ENCODE assay signal across 33 cellular contexts in the genomic region with DNA sequence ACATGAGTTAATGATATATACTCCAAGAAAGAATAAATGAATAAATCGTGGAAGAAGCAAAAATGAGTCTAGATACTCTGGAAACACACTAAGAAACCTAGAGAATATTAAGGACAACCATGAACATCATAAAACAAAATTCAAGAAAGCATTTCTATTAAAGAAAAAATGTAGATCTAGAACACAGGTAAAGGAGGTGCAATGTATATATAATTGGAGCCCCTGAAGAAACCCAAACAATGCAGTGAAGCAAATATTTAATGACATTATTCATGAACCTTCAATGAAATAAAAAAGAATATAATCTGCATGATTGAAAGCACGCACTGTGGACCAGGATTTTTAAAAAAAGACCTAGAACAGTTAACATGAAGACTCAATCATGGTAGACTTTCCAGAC.
"Had no signal": no experiment of that assay in that cellular context is flagged by ENCODE, and none has a peak within 500 bp of the region (broad histone marks: within the 10 kb centered on the region; RNA-seq: fewer than 3 reads in every experiment).

No MANE protein-coding gene starts in this region.

- H3K27me3 ChIP-seq: adrenal gland, body of pancreas, brain microvascular endothelial cell, breast epithelium had no signal

- H3K27me3 Mint-ChIP-seq: activated B cell treated with CpG ODN at 0.5 μM for 24 hours; activated CD4-positive, alpha-beta T cell treated with anti-CD3 and anti-CD28 coated beads, Interleukin-2, amount 10 ng/mL, durations not matched to agents 24 days and 14 days; activated CD8-positive, alpha-beta T cell treated with anti-CD3 and anti-CD28 coated beads for 36 hours; activated naive CD8-positive, alpha-beta T cell treated with anti-CD3 and anti-CD28 coated beads for 36 hours; T-helper 17 cell had no signal

- ATAC-seq: activated CD8-positive, alpha-beta T cell treated with anti-CD3 and anti-CD28 coated beads for 36 hours; activated naive CD4-positive, alpha-beta T cell treated with anti-CD3 and anti-CD28 coated beads, Interleukin-2, amount 50 U/mL, for 72 hours; activated T-cell treated with anti-CD3 and anti-CD28 coated beads, Interleukin-2, amount 50 U/mL, for 4 hours; activated T-cell treated with anti-CD3 and anti-CD28 coated beads, Interleukin-2, amount 50 U/mL, for 72 hours; activated T-helper 17 cell treated with anti-CD3 and anti-CD28 coated beads, Interleukin-2, amount 50 U/mL, for 72 hours; body of pancreas; T-helper 17 cell had no signal

- H3K4me1 Mint-ChIP-seq: activated B cell treated with CpG ODN at 0.5 μM for 24 hours; activated CD4-positive, alpha-beta T cell treated with anti-CD3 and anti-CD28 coated beads, Interleukin-2, amount 10 ng/mL, durations not matched to agents 24 days and 14 days; activated naive CD8-positive, alpha-beta T cell treated with anti-CD3 and anti-CD28 coated beads for 36 hours; activated T-helper 17 cell treated with anti-CD3 and anti-CD28 coated beads, Interleukin-2, amount 50 U/mL, for 72 hours; T-helper 17 cell had no signal

- H3K9me3 ChIP-seq: body of pancreas had no signal

- H3K4me3 Mint-ChIP-seq: activated B cell treated with CpG ODN at 0.5 μM for 24 hours; activated CD4-positive, alpha-beta memory T cell treated with anti-CD3 and anti-CD28 coated beads for 36 hours; activated CD4-positive, alpha-beta T cell treated with anti-CD3 and anti-CD28 coated beads, Interleukin-2, amount 10 ng/mL, durations not matched to agents 24 days and 14 days; activated CD8-positive, alpha-beta T cell treated with anti-CD3 and anti-CD28 coated beads for 36 hours; activated naive CD4-positive, alpha-beta T cell treated with anti-CD3 and anti-CD28 coated beads for 36 hours; activated naive CD8-positive, alpha-beta T cell treated with anti-CD3 and anti-CD28 coated beads for 36 hours; activated T-cell treated with anti-CD3 and anti-CD28 coated beads, Interleukin-2, amount 50 U/mL, for 4 hours; activated T-cell treated with anti-CD3 and anti-CD28 coated beads, Interleukin-2, amount 50 U/mL, for 72 hours; activated T-helper 1 cell treated with anti-CD3 and anti-CD28 coated beads, Interleukin-12 subunit alpha, Interleukin-12 subunit beta, Interleukin-2, Interleukin-4 antibody, amounts not matched to agents 30 ng/mL and 10 ng/mL and 1 ng/mL, durations not matched to agents 14 hours and 24 hours and 36 hours; activated T-helper 17 cell treated with anti-CD3 and anti-CD28 coated beads, Interleukin-2, amount 50 U/mL, for 72 hours; T-helper 17 cell had no signal

- FAIRE-seq: astrocyte, TTC549 had no signal

- H3K27ac ChIP-seq: adrenal gland, body of pancreas, brain microvascular endothelial cell, breast epithelium, VCaP had no signal

- H3K36me3 ChIP-seq: adrenal gland, brain microvascular endothelial cell, breast epithelium had no signal

- H3K4me1 ChIP-seq: adrenal gland, body of pancreas, breast epithelium had no signal

- DNase-seq: activated B cell treated with CpG ODN at 0.5 μM for 24 hours; activated CD4-positive, alpha-beta memory T cell treated with anti-CD3 and anti-CD28 coated beads for 36 hours; activated CD4-positive, alpha-beta T cell treated with anti-CD3 and anti-CD28 coated beads for 4 hours; activated CD4-positive, alpha-beta T cell treated with anti-CD3 and anti-CD28 coated beads, Interleukin-2, amount 10 ng/mL, durations not matched to agents 24 days and 14 days; activated CD4-positive, alpha-beta T cell treated with anti-CD3 and anti-CD28 coated beads, Interleukin-2, amount 50 U/mL, for 1 hour; activated CD4-positive, alpha-beta T cell treated with anti-CD3 and anti-CD28 coated beads, Interleukin-2, amount 50 U/mL, for 4 hours; activated CD4-positive, CD25-positive, alpha-beta regulatory T cell treated with anti-CD3 and anti-CD28 coated beads, Interleukin-2, amount 50 U/mL, for 72 hours; activated CD8-positive, alpha-beta memory T cell treated with anti-CD3 and anti-CD28 coated beads, Interleukin-2, amount 50 U/mL, for 4 hours; activated CD8-positive, alpha-beta T cell treated with anti-CD3 and anti-CD28 coated beads for 36 hours; activated effector memory CD4-positive, alpha-beta T cell treated with anti-CD3 and anti-CD28 coated beads, Interleukin-2, amount 50 U/mL, for 16 hours; activated gamma-delta T cell treated with Interleukin-2 at 50 U/mL for 16 hours; activated naive CD4-positive, alpha-beta T cell; activated naive CD4-positive, alpha-beta T cell treated with anti-CD3 and anti-CD28 coated beads for 36 hours; activated naive CD4-positive, alpha-beta T cell treated with anti-CD3 and anti-CD28 coated beads, Interleukin-2, amount 50 U/mL, for 16 hours; activated naive CD8-positive, alpha-beta T cell treated with anti-CD3 and anti-CD28 coated beads for 36 hours; activated T-cell treated with anti-CD3 and anti-CD28 coated beads for 4 hours; activated T-cell treated with anti-CD3 and anti-CD28 coated beads, Interleukin-2, amount 50 U/mL, for 1 hour; activated T-cell treated with anti-CD3 and anti-CD28 coated beads, Interleukin-2, amount 50 U/mL, for 4 hours; activated T-cell treated with anti-CD3 and anti-CD28 coated beads, Interleukin-2, amount 50 U/mL, for 72 hours; adrenal gland; amniotic stem cell; aorta; body of pancreas; brain microvascular endothelial cell; central memory CD4-positive, alpha-beta T cell; T-helper 17 cell had no signal

- H3K4me3 ChIP-seq: adrenal gland, body of pancreas, breast epithelium had no signal

- H3K36me3 Mint-ChIP-seq: activated CD4-positive, alpha-beta memory T cell treated with anti-CD3 and anti-CD28 coated beads for 36 hours; activated naive CD8-positive, alpha-beta T cell treated with anti-CD3 and anti-CD28 coated beads for 36 hours had no signal

- H3K27ac Mint-ChIP-seq: activated B cell treated with CpG ODN at 0.5 μM for 24 hours; activated CD4-positive, alpha-beta memory T cell treated with anti-CD3 and anti-CD28 coated beads for 36 hours; activated CD4-positive, alpha-beta T cell treated with anti-CD3 and anti-CD28 coated beads, Interleukin-2, amount 10 ng/mL, durations not matched to agents 24 days and 14 days; activated CD8-positive, alpha-beta T cell treated with anti-CD3 and anti-CD28 coated beads for 36 hours; activated naive CD4-positive, alpha-beta T cell treated with anti-CD3 and anti-CD28 coated beads for 36 hours; activated naive CD4-positive, alpha-beta T cell treated with anti-CD3 and anti-CD28 coated beads, Interleukin-2, amount 50 U/mL, for 72 hours; activated naive CD8-positive, alpha-beta T cell treated with anti-CD3 and anti-CD28 coated beads for 36 hours; activated T-cell treated with anti-CD3 and anti-CD28 coated beads, Interleukin-2, amount 50 U/mL, for 72 hours; activated T-helper 1 cell treated with anti-CD3 and anti-CD28 coated beads, Interleukin-12 subunit alpha, Interleukin-12 subunit beta, Interleukin-2, Interleukin-4 antibody, amounts not matched to agents 30 ng/mL and 10 ng/mL and 1 ng/mL, durations not matched to agents 14 hours and 24 hours and 36 hours; activated T-helper 17 cell treated with anti-CD3 and anti-CD28 coated beads, Interleukin-2, amount 50 U/mL, for 72 hours; T-helper 17 cell had no signal
